ENCODE assay signal across 27 cellular contexts in the genomic region with DNA sequence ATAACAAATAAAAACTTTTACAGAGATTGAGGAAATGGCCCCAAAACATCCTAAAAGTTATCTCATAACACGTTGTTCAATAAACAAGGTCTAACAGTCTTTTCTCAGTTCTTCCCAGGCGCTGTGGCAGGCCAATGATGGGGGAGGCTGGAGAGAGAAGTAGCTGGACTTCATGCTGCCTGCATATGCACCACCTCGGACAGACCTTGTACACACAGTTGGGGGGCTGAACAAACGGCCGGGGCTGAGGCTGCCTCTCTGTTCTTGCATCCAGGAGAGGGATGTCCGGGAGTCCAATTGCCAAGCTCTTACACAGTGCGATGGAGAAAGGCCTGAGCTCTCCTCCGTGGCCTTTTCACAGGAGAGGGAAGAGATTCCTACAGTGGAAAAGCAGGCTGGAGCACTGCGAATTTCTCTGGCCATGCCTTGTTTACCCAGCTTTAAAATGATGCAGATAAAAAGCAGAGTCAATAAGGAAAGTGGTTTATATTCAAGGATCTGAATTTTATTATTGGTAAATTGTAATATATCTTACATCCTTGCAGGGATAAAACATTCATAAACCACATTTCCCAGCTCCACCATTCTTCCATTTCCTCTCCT.
DNase-seq lines count a peak whose midpoint lies in the region; ATAC-seq and TF ChIP-seq lines count a peak whose summit lies in the region.
"Had no signal": no experiment of that assay in that cellular context is flagged by ENCODE, and none has a peak within 500 bp of the region (broad histone marks: within the 10 kb centered on the region; RNA-seq: fewer than 3 reads in every experiment).

No MANE protein-coding gene starts in this region.

- H3K9me3 Mint-ChIP-seq in GM23338: peaks cover 24% of the 10 kb centered on the region
- H3K9me3 Mint-ChIP-seq in nephron progenitor cell: peaks cover 43% of the 10 kb centered on the region
- H3K9me3 Mint-ChIP-seq in activated T-helper 1 cell treated with anti-CD3 and anti-CD28 coated beads, Interleukin-12 subunit alpha, Interleukin-12 subunit beta, Interleukin-2, Interleukin-4 antibody, amounts not matched to agents 30 ng/mL and 10 ng/mL and 1 ng/mL, durations not matched to agents 14 hours and 24 hours and 36 hours: peaks cover 33% of the 10 kb centered on the region

- H3K27ac Mint-ChIP-seq in GM23338 (no peak overlapping the region), nephron progenitor cell (peak overlapping the region; percentile 81)
- no peak overlapping the region for H3K27ac Mint-ChIP-seq in activated T-helper 1 cell treated with anti-CD3 and anti-CD28 coated beads, Interleukin-12 subunit alpha, Interleukin-12 subunit beta, Interleukin-2, Interleukin-4 antibody, amounts not matched to agents 30 ng/mL and 10 ng/mL and 1 ng/mL, durations not matched to agents 14 hours and 24 hours and 36 hours
- H3K27ac Mint-ChIP-seq: memory B cell had no signal

- H3K79me2 ChIP-seq in GM23338 (replicated peaks; ENCODE audit: insufficient read depth): no peaks in the 10 kb centered on the region

- no peak overlapping the region for H3K4me2 ChIP-seq in GM23338

- no peak for TF ChIP-seq POLR2A in body of pancreas (IDR thresholded peaks at IDR 0.05)

- H3K9me3 ChIP-seq in body of pancreas: no peaks in the 10 kb centered on the region

- H3K36me3 Mint-ChIP-seq in GM23338 (ENCODE audit: low read depth): peaks cover 25% of the 10 kb centered on the region
- H3K36me3 Mint-ChIP-seq in nephron progenitor cell (ENCODE audit: low read depth): peaks cover 36% of the 10 kb centered on the region
- peaks cover 19% of the 10 kb centered on the region for H3K36me3 Mint-ChIP-seq in activated T-helper 1 cell treated with anti-CD3 and anti-CD28 coated beads, Interleukin-12 subunit alpha, Interleukin-12 subunit beta, Interleukin-2, Interleukin-4 antibody, amounts not matched to agents 30 ng/mL and 10 ng/mL and 1 ng/mL, durations not matched to agents 14 hours and 24 hours and 36 hours (ENCODE audit: low read depth)
- H3K36me3 Mint-ChIP-seq: memory B cell had no signal

- no peak overlapping the region for H3K4me3 ChIP-seq in GM23338
- no peak overlapping the region for H3K4me3 ChIP-seq in body of pancreas
- H3K4me3 ChIP-seq: coronary artery, MG63, SJCRH30 had no signal

- WGBS in body of pancreas, 2 donors: 42 to 43% methylated on average over 9 of the region's 9 CpGs

- no peaks in the 10 kb centered on the region for H4K20me1 ChIP-seq in GM23338 (replicated peaks; ENCODE audit: insufficient read depth)

- H3K4me3 Mint-ChIP-seq in GM23338 (no peak overlapping the region), nephron progenitor cell (no peak overlapping the region)
- H3K4me3 Mint-ChIP-seq in activated T-helper 1 cell treated with anti-CD3 and anti-CD28 coated beads, Interleukin-12 subunit alpha, Interleukin-12 subunit beta, Interleukin-2, Interleukin-4 antibody, amounts not matched to agents 30 ng/mL and 10 ng/mL and 1 ng/mL, durations not matched to agents 14 hours and 24 hours and 36 hours: no peak overlapping the region
- H3K4me3 Mint-ChIP-seq: effector memory CD8-positive, alpha-beta T cell; immature natural killer cell; memory B cell had no signal

- H3K27me3 ChIP-seq in GM23338 (ENCODE audit: insufficient read depth) (no peaks in the 10 kb centered on the region), body of pancreas (no peaks in the 10 kb centered on the region)
- H3K27me3 ChIP-seq: MG63, SJCRH30 had no signal

- DNase-seq in GM23338 (ENCODE audit: low spot score) (no peak), body of pancreas (peak in 1 of 4 donors; percentile 21), nephron progenitor cell (no peak), putamen (ENCODE audit: low spot score) (no peak)
- DNase-seq in activated T-cell treated with anti-CD3 and anti-CD28 coated beads, Interleukin-2, amount 50 U/mL, for 48 hours: no peak
- no peak for DNase-seq in activated T-helper 1 cell treated with anti-CD3 and anti-CD28 coated beads, Interleukin-12 subunit alpha, Interleukin-12 subunit beta, Interleukin-2, Interleukin-4 antibody, amounts not matched to agents 30 ng/mL and 10 ng/mL and 1 ng/mL, durations not matched to agents 14 hours and 24 hours and 36 hours (ENCODE audit: low spot score)
- DNase-seq: activated CD4-positive, alpha-beta T cell treated with anti-CD3 and anti-CD28 coated beads for 1 hour; activated CD8-positive, alpha-beta memory T cell treated with anti-CD3 and anti-CD28 coated beads for 24 hours; C1 segment of cervical spinal cord; Caco-2; DMS79 treated with DMSO at 0.1 percent for 48 hours; effector memory CD8-positive, alpha-beta T cell; foreskin melanocyte; hypothalamus; immature natural killer cell; MG63; NCI-H1417; NCI-H774; occipital lobe; retina; SJCRH30; stimulated activated CD4-positive, alpha-beta T cell treated with anti-CD3 and anti-CD28 coated beads, Interleukin-2, amount 100 ng/mL, for 24 hours; T-helper 1 cell had no signal

- H3K27me3 Mint-ChIP-seq in GM23338 (ENCODE audit: insufficient read depth, low read depth, poor library complexity) (peaks cover 5% of the 10 kb centered on the region), nephron progenitor cell (ENCODE audit: low read depth, poor library complexity) (peaks cover 9% of the 10 kb centered on the region)
- peaks cover 1% of the 10 kb centered on the region for H3K27me3 Mint-ChIP-seq in activated T-helper 1 cell treated with anti-CD3 and anti-CD28 coated beads, Interleukin-12 subunit alpha, Interleukin-12 subunit beta, Interleukin-2, Interleukin-4 antibody, amounts not matched to agents 30 ng/mL and 10 ng/mL and 1 ng/mL, durations not matched to agents 14 hours and 24 hours and 36 hours (ENCODE audit: insufficient read depth)
- H3K27me3 Mint-ChIP-seq: effector memory CD8-positive, alpha-beta T cell; memory B cell had no signal

- peak overlapping the region; percentile 69 for H3K27ac ChIP-seq in C4-2B
- no peak overlapping the region for H3K27ac ChIP-seq in GM23338 (ENCODE audit: low read depth)
- H3K27ac ChIP-seq in body of pancreas: no peak overlapping the region
- H3K27ac ChIP-seq: coronary artery, SJCRH30 had no signal

- no peaks in the 10 kb centered on the region for H3F3A ChIP-seq in GM23338 (replicated peaks; ENCODE audit: low read depth)

- intact Hi-C loops in body of pancreas (cut with DNase I): no loop called here
- intact Hi-C loops in activated T-helper 1 cell treated with anti-CD3 and anti-CD28 coated beads, Interleukin-12 subunit alpha, Interleukin-12 subunit beta, Interleukin-2, Interleukin-4 antibody, amounts not matched to agents 30 ng/mL and 10 ng/mL and 1 ng/mL, durations not matched to agents 14 hours and 24 hours and 36 hours (cut with micrococcal nuclease): no loop called here

- H3K4me1 Mint-ChIP-seq in GM23338 (peaks cover 12% of the 10 kb centered on the region; the same call in 2 of the 3 replicates), nephron progenitor cell (peaks cover 24% of the 10 kb centered on the region)
- peaks cover 23% of the 10 kb centered on the region for H3K4me1 Mint-ChIP-seq in activated T-helper 1 cell treated with anti-CD3 and anti-CD28 coated beads, Interleukin-12 subunit alpha, Interleukin-12 subunit beta, Interleukin-2, Interleukin-4 antibody, amounts not matched to agents 30 ng/mL and 10 ng/mL and 1 ng/mL, durations not matched to agents 14 hours and 24 hours and 36 hours (ENCODE audit: low read depth)

- H3K9me2 ChIP-seq in GM23338 (ENCODE audit: insufficient read depth): peaks cover 4% of the 10 kb centered on the region; the same call in 1 of the 2 replicates

- TF ChIP-seq CTCF in C4-2B (conservative IDR thresholded peaks at IDR 0.05) (no peak), GM23338 (conservative IDR thresholded peaks at IDR 0.05; ENCODE audit: low read depth in 2 of 2) (no peak), body of pancreas (IDR thresholded peaks at IDR 0.05) (no peak), nephron progenitor cell (IDR thresholded peaks at IDR 0.05) (no peak)

- H3K36me3 ChIP-seq in GM23338 (ENCODE audit: insufficient read depth): 0 out of 2 replicates have a peak, but pooled peaks cover 9% of the 10 kb centered on the region
- H3K36me3 ChIP-seq in body of pancreas (replicated peaks in 1 of 2; ENCODE audit: insufficient read depth in 1 of 2, low read depth in 2 of 2): no peaks in the 10 kb centered on the region
- H3K36me3 ChIP-seq: MG63, SJCRH30 had no signal

- ATAC-seq in GM23338 (no peak), body of pancreas (peak; percentile 42)
- ATAC-seq: effector memory CD8-positive, alpha-beta T cell; left lobe of liver had no signal

- H3K4me1 ChIP-seq in GM23338 (ENCODE audit: insufficient read depth) (peaks cover 20% of the 10 kb centered on the region), body of pancreas (peaks cover 8% of the 10 kb centered on the region)
- H3K4me1 ChIP-seq: Caco-2, SJCRH30 had no signal

- peak overlapping the region; percentile 12; the same call in 1 of the 2 replicates for H2AFZ ChIP-seq in GM23338

TF ChIP-seq in GM23338, 12 proteins besides CTCF, POLR2A, EP300 and RAD21:
- TF ChIP-seq STAT1 (IDR thresholded peaks at IDR 0.05; ENCODE audit: unreplicated experiment) (no peak), CREB1 (CRISPR knock-in tag; IDR thresholded peaks at IDR 0.05; ENCODE audit: low read depth) (no peak), NANOG (IDR thresholded peaks at IDR 0.05; ENCODE audit: borderline replicate concordance) (no peak), EZH2phosphoT487 (IDR thresholded peaks at IDR 0.05; ENCODE audit: unreplicated experiment) (no peak), POLR2AphosphoS5 (IDR thresholded peaks at IDR 0.05; ENCODE audit: low read depth) (no peak), JUNB (IDR thresholded peaks at IDR 0.05; ENCODE audit: unreplicated experiment) (no peak)
- TF ChIP-seq, protein P1, sequence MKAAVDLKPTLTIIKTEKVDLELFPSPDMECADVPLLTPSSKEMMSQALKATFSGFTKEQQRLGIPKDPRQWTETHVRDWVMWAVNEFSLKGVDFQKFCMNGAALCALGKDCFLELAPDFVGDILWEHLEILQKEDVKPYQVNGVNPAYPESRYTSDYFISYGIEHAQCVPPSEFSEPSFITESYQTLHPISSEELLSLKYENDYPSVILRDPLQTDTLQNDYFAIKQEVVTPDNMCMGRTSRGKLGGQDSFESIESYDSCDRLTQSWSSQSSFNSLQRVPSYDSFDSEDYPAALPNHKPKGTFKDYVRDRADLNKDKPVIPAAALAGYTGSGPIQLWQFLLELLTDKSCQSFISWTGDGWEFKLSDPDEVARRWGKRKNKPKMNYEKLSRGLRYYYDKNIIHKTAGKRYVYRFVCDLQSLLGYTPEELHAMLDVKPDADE (IDR thresholded peaks at IDR 0.05): no peak
